8 cellular contexts compared by ENCODE assay signal in genomic region chr17:76492989-76493501, GRCh38. TPM values are rescaled to one million over a fixed set of nuclear protein-coding genes. Genes with fewer than 3 reads are reported as not detected.
DNase-seq lines count a peak whose midpoint lies in the region; ATAC-seq and TF ChIP-seq lines count a peak whose summit lies in the region.

No MANE protein-coding gene starts in this region.

- peak overlapping the region; percentile 77 for H3K27ac ChIP-seq in cingulate gyrus (ENCODE audit: low read depth, low read length)
- peak overlapping the region; percentile 52 to 92 (median 76) for H3K27ac ChIP-seq in stomach

- no peaks in the 10 kb centered on the region for H3K36me3 ChIP-seq in stomach

- H3K27ac Mint-ChIP-seq in T-cell: peak overlapping the region; percentile 82 to 91

- ATAC-seq in GM18861 (IDR thresholded peaks at IDR 0.05; ENCODE audit: unreplicated experiment): peak; percentile 42
- peak; percentile 46 for ATAC-seq in HG03196 (IDR thresholded peaks at IDR 0.05; ENCODE audit: unreplicated experiment)
- ATAC-seq in T-cell (replicated peaks in 1 of 4): peak; percentile 45 to 56 (median 51)

- WGBS in stomach, 5 donors: 7 to 18% (median 8%) methylated on average over 14 to 15 of the region's 15 CpGs

- TF ChIP-seq EP300 in stomach (IDR thresholded peaks at IDR 0.05): no peak

- POLR2A ChIA-PET in T-cell (lab: Charles Lee): interaction anchor here in 1 of 2 donors (0.6 kb wide), 1 partner anchor 457 kb away, joined by 6 read pairs; no protein-coding TSS in a partner anchor

- H3K4me3 Mint-ChIP-seq in T-cell: peak overlapping the region; percentile 63 to 83 (median 83)

- CTCF ChIA-PET in T-cell (lab: Charles Lee): interaction anchor here (0.5 to 0.9 kb wide), 4 partner anchors 25 to 414 kb away, joined by 4 to 8 read pairs (median 4); no protein-coding TSS in a partner anchor

- no peaks in the 10 kb centered on the region for H3K27me3 ChIP-seq in stomach

- H3K4me1 ChIP-seq in stomach: peaks cover 28 to 84% (median 54%) of the 10 kb centered on the region in 4 donors

- DNase-seq in 8988T (peak; percentile 33), T-cell (peak in 14 of 34 experiments; percentile 14 to 61 (median 24)), lung microvascular endothelial cell (ENCODE audit: low read depth in 2 of 2) (peak; percentile 72 to 91), stomach (peak; percentile 68), erythroblast (lab: John Stamatoyannopoulos, UW) (no peak)

- no peak for TF ChIP-seq CTCF in stomach (IDR thresholded peaks at IDR 0.05)

- H3K4me3 ChIP-seq in stomach: peak overlapping the region; percentile 9 to 30 (median 20)

- H3K27me3 Mint-ChIP-seq in T-cell: no peaks in the 10 kb centered on the region

- no peaks in the 10 kb centered on the region for H3K9me3 ChIP-seq in stomach

- H3K4me1 Mint-ChIP-seq in T-cell: peaks cover 34 to 74% (median 52%) of the 10 kb centered on the region in 3 donors

- H3K36me3 Mint-ChIP-seq in T-cell: no peaks in the 10 kb centered on the region

- no peak for TF ChIP-seq POLR2A in stomach (IDR thresholded peaks at IDR 0.05)
- no peak for TF ChIP-seq POLR2A in erythroblast (IDR thresholded peaks at IDR 0.05; ENCODE audit: low read length)

- H3K9me3 Mint-ChIP-seq in T-cell: no peaks in the 10 kb centered on the region

- intact Hi-C loops in stomach (cut with DNase I; ENCODE audit: low total_unique reads): no loop called here

RNA-seq across cellular contexts. Expression of gene RHBDF2, which starts 8.2 kb away (rescaled TPM):
- 10 to 100 TPM; 35.2 to 99.0 (median 74.0) TPM for total RNA-seq in T-cell
- total RNA-seq in lung microvascular endothelial cell: 8.1 and 22.6 TPM in 2 replicates
- total RNA-seq in stomach: 100 to 1,000 TPM in 2 of 5 donors, 10 to 100 TPM in 3; 16.9 to 175 (median 43.8) TPM
- polyA plus RNA-seq in stomach: 10 to 100 TPM in 1 of 3 donors, 1 to 10 TPM in 2; 4.6 to 17.5 (median 9.2) TPM

RNA-seq across cellular contexts. Expression of gene AANAT, which starts 25.6 kb away (rescaled TPM):
- total RNA-seq in T-cell (not detected), lung microvascular endothelial cell (not detected in 2 replicates), stomach (not detected)
- under 1 TPM in 1 of 3 donors, not detected in 2; 0.44 TPM for polyA plus RNA-seq in stomach

RNA-seq across cellular contexts. Expression of gene UBE2O, which starts 40.1 kb away (rescaled TPM):
- total RNA-seq in T-cell (10 to 100 TPM; 33.9 to 57.8 (median 47.5) TPM), lung microvascular endothelial cell (12.3 and 13.3 TPM in 2 replicates), stomach (10 to 100 TPM in 4 of 5 donors, 1 to 10 TPM in 1; 9.9 to 32.7 (median 17.9) TPM)
- polyA plus RNA-seq in stomach: 1 to 10 TPM; 4.6 to 7.2 (median 6.1) TPM

RNA-seq across cellular contexts. Expression of gene CYGB, which starts 44.5 kb away (rescaled TPM):
- total RNA-seq in T-cell (under 1 TPM; 0.20 to 0.76 (median 0.65) TPM), lung microvascular endothelial cell (0.60 and 2.0 TPM in 2 replicates), stomach (10 to 100 TPM in 3 of 5 donors, 1 to 10 TPM in 1, not detected in 1; 6.8 to 40.4 (median 28.4) TPM)
- 100 to 1,000 TPM in 1 of 3 donors, 10 to 100 TPM in 1, 1 to 10 TPM in 1; 9.9 to 101 (median 65.1) TPM for polyA plus RNA-seq in stomach

RNA-seq across cellular contexts. Expression of gene PRCD, which starts 46.8 kb away (rescaled TPM):
- 1 to 10 TPM in 2 of 5 donors, under 1 TPM in 3; 0.66 to 1.3 (median 0.92) TPM for total RNA-seq in T-cell
- 0.20 and 0.22 TPM in 2 replicates for total RNA-seq in lung microvascular endothelial cell
- total RNA-seq in stomach: 1 to 10 TPM in 1 of 5 donors, under 1 TPM in 1, not detected in 3; 0.72 to 5.7 TPM
- 10 to 100 TPM in 1 of 3 donors, 1 to 10 TPM in 2; 3.6 to 12.2 (median 4.2) TPM for polyA plus RNA-seq in stomach

Comparison
In these comparisons a context has a peak if more than half of its experiments do, and no peak if none do; other contexts are left out.
1. DNase-seq: peak in 8988T (single experiment), lung microvascular endothelial cell (2 of 2) and stomach (single experiment); none in erythroblast (0 of 2).
2. Peak in every context shown above with its lines, with median percentiles within 50 percentile points of each other: ATAC-seq.